ENCODE assay signal across 1 cellular context in the genomic region with DNA sequence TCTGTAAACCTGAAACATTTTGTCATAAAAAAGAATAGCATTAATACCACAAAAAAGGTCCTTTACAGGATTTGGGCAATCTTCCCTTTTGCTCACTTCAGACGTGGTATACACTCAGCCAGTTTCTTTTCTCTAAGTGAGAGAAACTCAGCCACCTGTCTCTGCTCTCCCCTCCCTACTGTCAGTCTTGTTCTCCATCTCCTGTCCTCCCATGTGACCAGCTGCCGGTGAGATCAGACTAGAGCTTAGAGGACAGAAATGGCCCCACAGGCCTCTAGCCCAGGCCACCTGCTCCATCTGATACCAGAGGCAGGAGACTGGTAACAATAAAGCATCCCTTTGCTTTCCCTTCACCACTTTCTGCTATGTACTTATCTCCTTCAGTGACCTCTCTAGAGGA.
TF ChIP-seq lines count a peak whose summit lies in the region.

No MANE protein-coding gene starts in this region.

TF ChIP-seq in HepG2, 621 proteins besides CTCF, POLR2A, EP300 and RAD21:
- TF ChIP-seq CBFB (CRISPR knock-in tag; IDR thresholded peaks at IDR 0.05): no peak
- TF ChIP-seq GTF2F1 (IDR thresholded peaks at IDR 0.05; ENCODE audit: low read length): no peak
- peak; percentile 37 for TF ChIP-seq RBM22 (optimal IDR thresholded peaks at IDR 0.05; ENCODE audit: low read length)
